8 cellular contexts compared by ENCODE assay signal in the genomic region with DNA sequence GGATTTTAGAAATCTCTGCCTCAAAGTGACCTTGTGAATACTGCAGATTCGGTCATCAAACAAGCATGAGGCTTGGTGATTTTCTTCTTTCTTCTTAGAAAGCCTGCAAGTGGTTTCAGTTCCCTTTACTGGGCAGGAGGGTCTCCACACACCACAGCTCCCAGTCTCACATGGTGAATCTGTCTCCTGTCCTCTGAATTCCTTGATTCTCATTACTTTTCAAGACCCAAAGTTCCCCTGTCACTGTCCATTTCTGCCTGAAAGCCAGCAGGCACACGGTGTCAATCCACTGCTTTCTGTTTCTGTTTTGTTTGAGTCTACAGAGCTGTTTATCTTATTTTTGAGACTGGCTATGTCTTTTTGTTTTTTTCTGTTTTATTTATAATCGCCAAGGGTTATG. TPM values are rescaled to one million over a fixed set of nuclear protein-coding genes. Genes with fewer than 3 reads are reported as not detected.
DNase-seq lines count a peak whose midpoint lies in the region; ATAC-seq and TF ChIP-seq lines count a peak whose summit lies in the region.

No MANE protein-coding gene starts in this region.

- H3K27me3 ChIP-seq in BJ (ENCODE audit: control insufficient read depth, insufficient read depth, low read length) (no peaks in the 10 kb centered on the region), Peyer's patch (no peaks in the 10 kb centered on the region)

- CTCF ChIA-PET in BJ (lab: Yijun Ruan, JAX) = interaction anchor here (0.9 to 1.6 kb wide), 5 partner anchors 10 to 226 kb away, joined by 3 to 5 read pairs (median 5); a partner anchor contains a TSS

- H3K36me3 ChIP-seq in BJ (ENCODE audit: control insufficient read depth, insufficient read depth, low read length) (no peaks in the 10 kb centered on the region), Peyer's patch (no peaks in the 10 kb centered on the region)

- POLR2A ChIA-PET in BJ (lab: Charles Lee) = interaction anchor here (0.7 kb wide), 1 partner anchor 14 kb away, joined by 3 read pairs; a partner anchor contains a TSS

- no peak for TF ChIP-seq POLR2A in Peyer's patch (IDR thresholded peaks at IDR 0.05)

- H3K4me3 ChIP-seq in BJ (ENCODE audit: low read depth, low read length) (peak overlapping the region; percentile 31), fibroblast of the aortic adventitia (ENCODE audit: low read depth, low read length) (peak overlapping the region; percentile 53), Peyer's patch (peak overlapping the region in 1 of 4 donors; percentile 8)

- H3K9me3 ChIP-seq in Peyer's patch = no peaks in the 10 kb centered on the region

- peak overlapping the region in 1 of 4 donors; percentile 36 for H3K27ac ChIP-seq in Peyer's patch

- TF ChIP-seq CTCF in BJ (IDR thresholded peaks at IDR 0.05; ENCODE audit: insufficient read depth, low read depth, low read length) (no peak), fibroblast of the aortic adventitia (IDR thresholded peaks at IDR 0.05; ENCODE audit: insufficient read depth, low read length) (no peak), Peyer's patch (IDR thresholded peaks at IDR 0.05) (no peak)

- no peak for DNase-seq in BJ (ENCODE audit: low read depth)
- peak; percentile 34 for DNase-seq in fibroblast of the aortic adventitia (ENCODE audit: low read depth)
- no peak for DNase-seq in NCI-H1417 (lab: John Stamatoyannopoulos, UW)
- no peak for DNase-seq in Peyer's patch
- DNase-seq in mucosa of gallbladder (ENCODE audit: low spot score) = no peak
- DNase-seq in LoVo (ENCODE audit: low spot score) = no peak

- ATAC-seq in GM19463 (IDR thresholded peaks at IDR 0.05; ENCODE audit: unreplicated experiment) = peak; percentile 83
- ATAC-seq in HG03558 (IDR thresholded peaks at IDR 0.05; ENCODE audit: extremely low read depth, unreplicated experiment) = peak; percentile 60

- no peaks in the 10 kb centered on the region for H3K4me1 ChIP-seq in Peyer's patch

RNA-seq across cellular contexts. Expression of a gene that starts 14.2 kb away (rescaled TPM):
- polyA plus RNA-seq in BJ (2011; rRNA removed) = 14.4 and 22.2 TPM in 2 replicates
- 5.5 and 5.8 TPM in 2 replicates for polyA minus RNA-seq in BJ (2011; rRNA and poly(A)+ RNA removed)
- total RNA-seq in fibroblast of the aortic adventitia (ENCODE audit: low replicate concordance) = 0.63 TPM in 1 of 2 replicates, not detected in the other
- not detected for total RNA-seq in Peyer's patch
- 0.46 TPM for total RNA-seq in mucosa of gallbladder

RNA-seq across cellular contexts. Expression of a gene that starts 47.9 kb away (rescaled TPM):
- polyA plus RNA-seq in BJ (2011; rRNA removed) = 33.3 and 47.0 TPM in 2 replicates
- 61.0 and 66.9 TPM in 2 replicates for polyA minus RNA-seq in BJ (2011; rRNA and poly(A)+ RNA removed)
- 38.8 and 44.7 TPM in 2 replicates for total RNA-seq in fibroblast of the aortic adventitia (ENCODE audit: low replicate concordance)
- 10 to 100 TPM; 18.2 to 28.0 (median 22.5) TPM for total RNA-seq in Peyer's patch
- 49.9 TPM for total RNA-seq in mucosa of gallbladder
